In the genomic region with DNA sequence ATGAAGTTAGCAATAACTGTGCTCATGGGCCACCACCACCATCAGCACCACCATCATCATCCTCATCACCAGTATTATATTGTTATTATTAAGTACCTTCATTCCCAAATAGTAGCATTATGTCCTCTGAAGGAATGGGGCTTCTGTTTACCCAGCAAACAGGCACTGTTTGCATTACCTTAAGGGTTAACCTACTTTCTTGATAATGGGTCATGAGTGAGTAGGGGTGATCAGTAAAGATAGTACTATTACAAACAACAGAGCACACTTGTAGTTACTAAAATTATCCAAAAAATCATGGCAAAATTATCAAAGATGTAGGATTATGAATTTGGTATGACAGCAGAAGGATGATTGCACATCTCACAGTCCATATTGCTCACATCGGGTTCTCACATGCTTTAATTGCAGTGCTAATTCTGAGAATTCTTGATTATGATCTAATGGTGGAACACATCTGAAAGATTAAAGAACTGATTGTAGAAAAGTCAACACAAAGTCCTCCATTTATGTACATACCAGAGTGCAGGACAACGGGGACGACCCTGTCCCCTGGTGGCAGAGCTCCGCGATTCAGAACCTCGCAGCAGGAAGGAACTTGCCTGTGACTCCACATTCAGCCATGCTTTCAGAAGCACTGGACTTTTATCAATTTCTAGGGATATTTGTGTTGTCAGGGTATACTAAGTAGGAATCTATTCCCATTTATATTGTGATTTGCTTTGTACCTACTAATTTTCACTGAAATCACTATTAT, we compare ENCODE assay signal across 1 cellular context.
TF ChIP-seq lines count a peak whose summit lies in the region.

No MANE protein-coding gene starts in this region.

TF ChIP-seq in HepG2, 621 proteins besides CTCF, POLR2A, EP300 and RAD21 (continued from another document):
- TF ChIP-seq, protein P1, sequence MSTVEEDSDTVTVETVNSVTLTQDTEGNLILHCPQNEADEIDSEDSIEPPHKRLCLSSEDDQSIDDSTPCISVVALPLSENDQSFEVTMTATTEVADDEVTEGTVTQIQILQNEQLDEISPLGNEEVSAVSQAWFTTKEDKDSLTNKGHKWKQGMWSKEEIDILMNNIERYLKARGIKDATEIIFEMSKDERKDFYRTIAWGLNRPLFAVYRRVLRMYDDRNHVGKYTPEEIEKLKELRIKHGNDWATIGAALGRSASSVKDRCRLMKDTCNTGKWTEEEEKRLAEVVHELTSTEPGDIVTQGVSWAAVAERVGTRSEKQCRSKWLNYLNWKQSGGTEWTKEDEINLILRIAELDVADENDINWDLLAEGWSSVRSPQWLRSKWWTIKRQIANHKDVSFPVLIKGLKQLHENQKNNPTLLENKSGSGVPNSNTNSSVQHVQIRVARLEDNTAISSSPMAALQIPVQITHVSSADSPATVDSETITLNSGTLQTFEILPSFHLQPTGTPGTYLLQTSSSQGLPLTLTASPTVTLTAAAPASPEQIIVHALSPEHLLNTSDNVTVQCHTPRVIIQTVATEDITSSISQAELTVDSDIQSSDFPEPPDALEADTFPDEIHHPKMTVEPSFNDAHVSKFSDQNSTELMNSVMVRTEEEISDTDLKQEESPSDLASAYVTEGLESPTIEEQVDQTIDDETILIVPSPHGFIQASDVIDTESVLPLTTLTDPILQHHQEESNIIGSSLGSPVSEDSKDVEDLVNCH (CRISPR knock-in tag; IDR thresholded peaks at IDR 0.05), result no peak
- no peak for TF ChIP-seq FOXA1 (IDR thresholded peaks at IDR 0.05)
- TF ChIP-seq FOXA1 (CRISPR knock-in tag; IDR thresholded peaks at IDR 0.05), result peak; percentile 56; the same call in 1 of the 2 replicates
- TF ChIP-seq, protein P2, sequence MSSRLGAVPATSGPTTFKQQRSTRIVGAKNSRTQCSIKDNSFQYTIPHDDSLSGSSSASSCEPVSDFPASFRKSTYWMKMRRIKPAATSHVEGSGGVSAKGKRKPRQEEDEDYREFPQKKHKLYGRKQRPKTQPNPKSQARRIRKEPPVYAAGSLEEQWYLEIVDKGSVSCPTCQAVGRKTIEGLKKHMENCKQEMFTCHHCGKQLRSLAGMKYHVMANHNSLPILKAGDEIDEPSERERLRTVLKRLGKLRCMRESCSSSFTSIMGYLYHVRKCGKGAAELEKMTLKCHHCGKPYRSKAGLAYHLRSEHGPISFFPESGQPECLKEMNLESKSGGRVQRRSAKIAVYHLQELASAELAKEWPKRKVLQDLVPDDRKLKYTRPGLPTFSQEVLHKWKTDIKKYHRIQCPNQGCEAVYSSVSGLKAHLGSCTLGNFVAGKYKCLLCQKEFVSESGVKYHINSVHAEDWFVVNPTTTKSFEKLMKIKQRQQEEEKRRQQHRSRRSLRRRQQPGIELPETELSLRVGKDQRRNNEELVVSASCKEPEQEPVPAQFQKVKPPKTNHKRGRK (CRISPR knock-in tag; IDR thresholded peaks at IDR 0.05), result no peak
- no peak for TF ChIP-seq RFX1 (IDR thresholded peaks at IDR 0.05)
- TF ChIP-seq, protein P3, sequence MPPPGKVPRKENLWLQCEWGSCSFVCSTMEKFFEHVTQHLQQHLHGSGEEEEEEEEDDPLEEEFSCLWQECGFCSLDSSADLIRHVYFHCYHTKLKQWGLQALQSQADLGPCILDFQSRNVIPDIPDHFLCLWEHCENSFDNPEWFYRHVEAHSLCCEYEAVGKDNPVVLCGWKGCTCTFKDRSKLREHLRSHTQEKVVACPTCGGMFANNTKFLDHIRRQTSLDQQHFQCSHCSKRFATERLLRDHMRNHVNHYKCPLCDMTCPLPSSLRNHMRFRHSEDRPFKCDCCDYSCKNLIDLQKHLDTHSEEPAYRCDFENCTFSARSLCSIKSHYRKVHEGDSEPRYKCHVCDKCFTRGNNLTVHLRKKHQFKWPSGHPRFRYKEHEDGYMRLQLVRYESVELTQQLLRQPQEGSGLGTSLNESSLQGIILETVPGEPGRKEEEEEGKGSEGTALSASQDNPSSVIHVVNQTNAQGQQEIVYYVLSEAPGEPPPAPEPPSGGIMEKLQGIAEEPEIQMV (CRISPR knock-in tag; IDR thresholded peaks at IDR 0.05; ENCODE audit: low read depth), result no peak
- TF ChIP-seq TEAD3 (CRISPR knock-in tag; optimal IDR thresholded peaks at IDR 0.05; ENCODE audit: borderline replicate concordance), result peak; percentile 44
- TF ChIP-seq ZNF652 (CRISPR knock-in tag; IDR thresholded peaks at IDR 0.05; ENCODE audit: borderline replicate concordance, low read depth), result peak; percentile 56; the same call in 1 of the 2 replicates
- no peak for TF ChIP-seq NONO (IDR thresholded peaks at IDR 0.05)
- TF ChIP-seq NONO (CRISPR knock-in tag; conservative IDR thresholded peaks at IDR 0.05), result no peak
- peak; percentile 50; the same call in 1 of the 2 replicates for TF ChIP-seq SMC3 (IDR thresholded peaks at IDR 0.05; ENCODE audit: low read length)
- TF ChIP-seq, protein P4, sequence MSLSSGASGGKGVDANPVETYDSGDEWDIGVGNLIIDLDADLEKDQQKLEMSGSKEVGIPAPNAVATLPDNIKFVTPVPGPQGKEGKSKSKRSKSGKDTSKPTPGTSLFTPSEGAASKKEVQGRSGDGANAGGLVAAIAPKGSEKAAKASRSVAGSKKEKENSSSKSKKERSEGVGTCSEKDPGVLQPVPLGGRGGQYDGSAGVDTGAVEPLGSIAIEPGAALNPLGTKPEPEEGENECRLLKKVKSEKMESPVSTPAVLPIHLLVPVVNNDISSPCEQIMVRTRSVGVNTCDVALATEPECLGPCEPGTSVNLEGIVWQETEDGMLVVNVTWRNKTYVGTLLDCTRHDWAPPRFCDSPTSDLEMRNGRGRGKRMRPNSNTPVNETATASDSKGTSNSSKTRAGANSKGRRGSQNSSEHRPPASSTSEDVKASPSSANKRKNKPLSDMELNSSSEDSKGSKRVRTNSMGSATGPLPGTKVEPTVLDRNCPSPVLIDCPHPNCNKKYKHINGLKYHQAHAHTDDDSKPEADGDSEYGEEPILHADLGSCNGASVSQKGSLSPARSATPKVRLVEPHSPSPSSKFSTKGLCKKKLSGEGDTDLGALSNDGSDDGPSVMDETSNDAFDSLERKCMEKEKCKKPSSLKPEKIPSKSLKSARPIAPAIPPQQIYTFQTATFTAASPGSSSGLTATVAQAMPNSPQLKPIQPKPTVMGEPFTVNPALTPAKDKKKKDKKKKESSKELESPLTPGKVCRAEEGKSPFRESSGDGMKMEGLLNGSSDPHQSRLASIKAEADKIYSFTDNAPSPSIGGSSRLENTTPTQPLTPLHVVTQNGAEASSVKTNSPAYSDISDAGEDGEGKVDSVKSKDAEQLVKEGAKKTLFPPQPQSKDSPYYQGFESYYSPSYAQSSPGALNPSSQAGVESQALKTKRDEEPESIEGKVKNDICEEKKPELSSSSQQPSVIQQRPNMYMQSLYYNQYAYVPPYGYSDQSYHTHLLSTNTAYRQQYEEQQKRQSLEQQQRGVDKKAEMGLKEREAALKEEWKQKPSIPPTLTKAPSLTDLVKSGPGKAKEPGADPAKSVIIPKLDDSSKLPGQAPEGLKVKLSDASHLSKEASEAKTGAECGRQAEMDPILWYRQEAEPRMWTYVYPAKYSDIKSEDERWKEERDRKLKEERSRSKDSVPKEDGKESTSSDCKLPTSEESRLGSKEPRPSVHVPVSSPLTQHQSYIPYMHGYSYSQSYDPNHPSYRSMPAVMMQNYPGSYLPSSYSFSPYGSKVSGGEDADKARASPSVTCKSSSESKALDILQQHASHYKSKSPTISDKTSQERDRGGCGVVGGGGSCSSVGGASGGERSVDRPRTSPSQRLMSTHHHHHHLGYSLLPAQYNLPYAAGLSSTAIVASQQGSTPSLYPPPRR (CRISPR knock-in tag; IDR thresholded peaks at IDR 0.05; ENCODE audit: borderline replicate concordance), result no peak
